ENCODE assay signal across 19 cellular contexts in genomic region chr3:16136042-16136441, GRCh38. TPM values are rescaled to one million over a fixed set of nuclear protein-coding genes. Genes with fewer than 3 reads are reported as not detected.
DNase-seq lines count a peak whose midpoint lies in the region; ATAC-seq and TF ChIP-seq lines count a peak whose summit lies in the region.
"Had no signal": no experiment of that assay in that cellular context is flagged by ENCODE, and none has a peak within 500 bp of the region (broad histone marks: within the 10 kb centered on the region; RNA-seq: fewer than 3 reads in every experiment).

No MANE protein-coding gene starts in this region.

- no peak for TF ChIP-seq EP300 in stomach (IDR thresholded peaks at IDR 0.05)

- DNase-seq in GM03348 (ENCODE audit: low spot score) (peak; percentile 68), left ventricle myocardium inferior (no peak), stomach (no peak), SHP77 (lab: John Stamatoyannopoulos, UW) (no peak), GDM1 (lab: John Stamatoyannopoulos, UW) (no peak)
- DNase-seq in activated T-helper 1 cell treated with anti-CD3 and anti-CD28 coated beads, Interleukin-12 subunit alpha, Interleukin-12 subunit beta, Interleukin-2, Interleukin-4 antibody, amounts not matched to agents 30 ng/mL and 10 ng/mL and 1 ng/mL, durations not matched to agents 14 hours and 24 hours and 36 hours (ENCODE audit: low spot score): no peak
- DNase-seq: activated naive CD4-positive, alpha-beta T cell treated with anti-CD3 and anti-CD28 coated beads for 36 hours; cerebellar nuclear complex; DMS79; immature natural killer cell; KBM-7; NCI-H1436; NCI-H510A treated with DMSO at 0.1 percent for 48 hours; posterior cingulate gyrus had no signal

- TF ChIP-seq CTCF in brain (conservative IDR thresholded peaks at IDR 0.05): no peak
- TF ChIP-seq CTCF in left ventricle myocardium inferior (IDR thresholded peaks at IDR 0.05; ENCODE audit: borderline replicate concordance): no peak
- TF ChIP-seq CTCF in stomach (IDR thresholded peaks at IDR 0.05): no peak

- H3K4me3 ChIP-seq in left ventricle myocardium inferior: no peak overlapping the region
- no peak overlapping the region for H3K4me3 ChIP-seq in stomach

- peak overlapping the region; percentile 73 for H3K27ac ChIP-seq in left ventricle myocardium inferior (replicated peaks)
- H3K27ac ChIP-seq in stomach: peak overlapping the region in 4 of 5 donors; percentile 56 to 78 (median 72)
- H3K27ac ChIP-seq: C4-2B, RWPE1 had no signal

- H3K36me3 Mint-ChIP-seq in brain: peaks cover 14% of the 10 kb centered on the region
- H3K36me3 Mint-ChIP-seq in activated T-helper 1 cell treated with anti-CD3 and anti-CD28 coated beads, Interleukin-12 subunit alpha, Interleukin-12 subunit beta, Interleukin-2, Interleukin-4 antibody, amounts not matched to agents 30 ng/mL and 10 ng/mL and 1 ng/mL, durations not matched to agents 14 hours and 24 hours and 36 hours (ENCODE audit: low read depth): no peaks in the 10 kb centered on the region

- intact Hi-C loops in left ventricle myocardium inferior (cut with micrococcal nuclease): no loop called here
- intact Hi-C loops in stomach (cut with DNase I; ENCODE audit: low total_unique reads): no loop called here
- intact Hi-C loops in activated T-helper 1 cell treated with anti-CD3 and anti-CD28 coated beads, Interleukin-12 subunit alpha, Interleukin-12 subunit beta, Interleukin-2, Interleukin-4 antibody, amounts not matched to agents 30 ng/mL and 10 ng/mL and 1 ng/mL, durations not matched to agents 14 hours and 24 hours and 36 hours (cut with micrococcal nuclease): no loop called here

- no peak for ATAC-seq in HG03175 (IDR thresholded peaks at IDR 0.05; ENCODE audit: unreplicated experiment)

- H3K27me3 ChIP-seq in left ventricle myocardium inferior (ENCODE audit: low read depth): no peaks in the 10 kb centered on the region
- no peaks in the 10 kb centered on the region for H3K27me3 ChIP-seq in stomach

- peaks cover 4 to 27% (median 25%) of the 10 kb centered on the region in 5 experiments for H3K9me3 Mint-ChIP-seq in brain
- H3K9me3 Mint-ChIP-seq in activated T-helper 1 cell treated with anti-CD3 and anti-CD28 coated beads, Interleukin-12 subunit alpha, Interleukin-12 subunit beta, Interleukin-2, Interleukin-4 antibody, amounts not matched to agents 30 ng/mL and 10 ng/mL and 1 ng/mL, durations not matched to agents 14 hours and 24 hours and 36 hours: no peaks in the 10 kb centered on the region

- no peak for TF ChIP-seq POLR2A in stomach (IDR thresholded peaks at IDR 0.05)

- peak overlapping the region in 1 of 5 experiments; percentile 14 for H3K4me3 Mint-ChIP-seq in brain
- H3K4me3 Mint-ChIP-seq in activated T-helper 1 cell treated with anti-CD3 and anti-CD28 coated beads, Interleukin-12 subunit alpha, Interleukin-12 subunit beta, Interleukin-2, Interleukin-4 antibody, amounts not matched to agents 30 ng/mL and 10 ng/mL and 1 ng/mL, durations not matched to agents 14 hours and 24 hours and 36 hours: no peak overlapping the region
- H3K4me3 Mint-ChIP-seq: activated naive CD4-positive, alpha-beta T cell treated with anti-CD3 and anti-CD28 coated beads for 36 hours; immature natural killer cell had no signal

- peaks cover 33% of the 10 kb centered on the region for H3K4me1 Mint-ChIP-seq in brain
- H3K4me1 Mint-ChIP-seq in activated T-helper 1 cell treated with anti-CD3 and anti-CD28 coated beads, Interleukin-12 subunit alpha, Interleukin-12 subunit beta, Interleukin-2, Interleukin-4 antibody, amounts not matched to agents 30 ng/mL and 10 ng/mL and 1 ng/mL, durations not matched to agents 14 hours and 24 hours and 36 hours (ENCODE audit: low read depth): no peaks in the 10 kb centered on the region
- H3K4me1 Mint-ChIP-seq: immature natural killer cell had no signal

- peaks cover 38% of the 10 kb centered on the region for H3K4me1 ChIP-seq in left ventricle myocardium inferior
- peaks cover 0 to 17% (median 8%) of the 10 kb centered on the region in 4 donors for H3K4me1 ChIP-seq in stomach

- H3K27ac Mint-ChIP-seq in brain: peak overlapping the region in 4 of 5 experiments; percentile 58 to 91 (median 73)
- no peak overlapping the region for H3K27ac Mint-ChIP-seq in activated T-helper 1 cell treated with anti-CD3 and anti-CD28 coated beads, Interleukin-12 subunit alpha, Interleukin-12 subunit beta, Interleukin-2, Interleukin-4 antibody, amounts not matched to agents 30 ng/mL and 10 ng/mL and 1 ng/mL, durations not matched to agents 14 hours and 24 hours and 36 hours
- H3K27ac Mint-ChIP-seq: activated naive CD4-positive, alpha-beta T cell treated with anti-CD3 and anti-CD28 coated beads for 36 hours; immature natural killer cell had no signal

- no peaks in the 10 kb centered on the region for H3K36me3 ChIP-seq in left ventricle myocardium inferior
- H3K36me3 ChIP-seq in stomach: no peaks in the 10 kb centered on the region

- H3K9me3 ChIP-seq in left ventricle myocardium inferior (replicated peaks) (peaks cover 21% of the 10 kb centered on the region), stomach (peaks cover 0 to 6% (median 0%) of the 10 kb centered on the region in 4 donors)

- 60 to 73% (median 64%) methylated on average over 2 of the region's 2 CpGs for WGBS in stomach, 5 donors

- no peaks in the 10 kb centered on the region for H3K27me3 Mint-ChIP-seq in brain
- H3K27me3 Mint-ChIP-seq in activated T-helper 1 cell treated with anti-CD3 and anti-CD28 coated beads, Interleukin-12 subunit alpha, Interleukin-12 subunit beta, Interleukin-2, Interleukin-4 antibody, amounts not matched to agents 30 ng/mL and 10 ng/mL and 1 ng/mL, durations not matched to agents 14 hours and 24 hours and 36 hours (ENCODE audit: insufficient read depth): peaks cover 2% of the 10 kb centered on the region

RNA-seq across cellular contexts. Expression of gene GALNT15, which starts 38.4 kb away (rescaled TPM):
- polyA plus RNA-seq in brain (ENCODE audit: insufficient read depth, low read depth, low replicate concordance): 23.6 TPM
- total RNA-seq in left ventricle myocardium inferior: 6.6 TPM
- total RNA-seq in stomach: 100 to 1,000 TPM in 1 of 5 donors, 10 to 100 TPM in 4; 16.5 to 133 (median 58.3) TPM
- polyA plus RNA-seq in stomach: 1 to 10 TPM; 4.2 to 5.7 (median 4.6) TPM
- not detected in 2 replicates for total RNA-seq in activated T-helper 1 cell treated with anti-CD3 and anti-CD28 coated beads, Interleukin-12 subunit alpha, Interleukin-12 subunit beta, Interleukin-2, Interleukin-4 antibody, amounts not matched to agents 30 ng/mL and 10 ng/mL and 1 ng/mL, durations not matched to agents 14 hours and 24 hours and 36 hours
- total RNA-seq: activated CD8-positive, alpha-beta memory T cell treated with anti-CD3 and anti-CD28 coated beads for 36 hours; activated naive CD4-positive, alpha-beta T cell treated with anti-CD3 and anti-CD28 coated beads for 36 hours had no signal
- polyA plus RNA-seq: immature natural killer cell had no signal
